19 cellular contexts compared by ENCODE assay signal in the genomic region with DNA sequence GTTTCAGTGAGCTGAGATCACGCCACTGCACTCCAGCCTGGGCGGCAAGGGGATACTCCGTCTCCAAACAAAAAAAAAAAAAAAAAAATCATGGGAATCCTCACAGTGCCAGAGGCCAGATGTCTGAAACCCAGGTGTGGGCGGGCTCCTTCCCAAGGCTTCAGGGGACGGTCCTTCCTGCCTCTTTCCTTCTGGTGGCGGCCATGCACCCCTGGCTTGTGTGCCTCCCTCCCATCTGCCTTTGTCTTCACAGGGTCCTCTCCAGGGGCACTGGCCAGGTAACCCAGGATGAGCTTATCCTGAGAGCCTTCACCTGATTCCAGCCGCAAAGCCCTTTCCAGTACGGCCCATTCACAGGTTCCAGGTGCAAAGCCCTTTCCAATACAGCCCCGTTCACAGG. TPM values are rescaled to one million over a fixed set of nuclear protein-coding genes. Genes with fewer than 3 reads are reported as not detected.
DNase-seq lines count a peak whose midpoint lies in the region; ATAC-seq and TF ChIP-seq lines count a peak whose summit lies in the region.
"Had no signal": no experiment of that assay in that cellular context is flagged by ENCODE, and none has a peak within 500 bp of the region (broad histone marks: within the 10 kb centered on the region; RNA-seq: fewer than 3 reads in every experiment).

No MANE protein-coding gene starts in this region.

- TF ChIP-seq CTCF in H9 (conservative IDR thresholded peaks at IDR 0.05): no peak
- TF ChIP-seq CTCF in WTC11 (IDR thresholded peaks at IDR 0.05): no peak
- no peak for TF ChIP-seq CTCF in mucosa of descending colon (IDR thresholded peaks at IDR 0.05)
- TF ChIP-seq CTCF in testis (IDR thresholded peaks at IDR 0.05): no peak
- TF ChIP-seq CTCF in foreskin keratinocyte (conservative IDR thresholded peaks at IDR 0.05): no peak
- no peak for TF ChIP-seq CTCF in gastrocnemius medialis (IDR thresholded peaks at IDR 0.05 in 4 of 5, conservative IDR thresholded peaks at IDR 0.05 in 1 of 5)

- intact Hi-C loops in mucosa of descending colon (cut with DNase I, micrococcal nuclease): no loop called here
- intact Hi-C loops in testis (cut with DNase I; ENCODE audit: low total_unique reads): loop anchor here (5.0 kb wide), 1 partner anchor 432 kb away; no protein-coding TSS in a partner anchor
- intact Hi-C loops in gastrocnemius medialis (cut with DNase I; ENCODE audit: low total_unique reads): no loop called here

- no peak overlapping the region for H3K18ac ChIP-seq in H9 (ENCODE audit: insufficient read length, low read depth, low read length)

- no peak for TF ChIP-seq POLR2A in testis (IDR thresholded peaks at IDR 0.05)
- no peak for TF ChIP-seq POLR2A in gastrocnemius medialis (IDR thresholded peaks at IDR 0.05)

- no peak overlapping the region for H2BK5ac ChIP-seq in H9 (ENCODE audit: insufficient read length, low read length)

- no peaks in the 10 kb centered on the region for H3K79me2 ChIP-seq in H9 (ENCODE audit: insufficient read depth, low read length)

- H3K23me2 ChIP-seq in H9 (ENCODE audit: insufficient read length, low read depth, low read length, poor library complexity, severe bottlenecking): no peaks in the 10 kb centered on the region

- no peak overlapping the region for H4K5ac ChIP-seq in H9 (ENCODE audit: insufficient read length, low read depth, low read length)

- H4K20me1 ChIP-seq in H9 (ENCODE audit: control insufficient read depth, insufficient read depth, insufficient read length): no peaks in the 10 kb centered on the region

- H3K14ac ChIP-seq in H9 (ENCODE audit: insufficient read depth, low read length): no peak overlapping the region; the same call in 1 of the 2 replicates

- no peak overlapping the region for H3K56ac ChIP-seq in H9 (ENCODE audit: insufficient read length, low read depth, low read length)

- no peaks in the 10 kb centered on the region for H3K79me1 ChIP-seq in H9 (ENCODE audit: insufficient read depth, low read depth, low read length, poor library complexity, severe bottlenecking)

- in situ Hi-C loops in gastrocnemius medialis (cut with MboI; ENCODE audit: low sequenced_read_pairs in 4 of 4): no loop called here

- H3K23ac ChIP-seq in H9 (ENCODE audit: insufficient read length, low read depth, low read length): no peak overlapping the region

- H4K8ac ChIP-seq in H9 (replicated peaks; ENCODE audit: insufficient read length, low read depth, low read length): no peak overlapping the region

- H3K4me2 ChIP-seq in H9 (ENCODE audit: insufficient read depth, insufficient read length, low read length): no peak overlapping the region
- H3K4me2 ChIP-seq: KMS-11 had no signal

- H3K4me1 ChIP-seq in H9 (ENCODE audit: insufficient read depth, low read length) (no peaks in the 10 kb centered on the region), mucosa of descending colon (ENCODE audit: low read depth) (no peaks in the 10 kb centered on the region), testis (no peaks in the 10 kb centered on the region), foreskin keratinocyte (no peaks in the 10 kb centered on the region), gastrocnemius medialis (peaks cover 4 to 10% of the 10 kb centered on the region in 2 donors)
- H3K4me1 ChIP-seq: BE2C had no signal

- H2AFZ ChIP-seq in H9 (ENCODE audit: low read length): no peak overlapping the region

- H2BK12ac ChIP-seq in H9 (ENCODE audit: insufficient read length, low read depth, low read length): no peak overlapping the region

- no peak overlapping the region for H3T11ph ChIP-seq in H9 (ENCODE audit: low read length)

- H3K4me3 Mint-ChIP-seq in H9: no peak overlapping the region
- no peak overlapping the region for H3K4me3 Mint-ChIP-seq in WTC11

- H3K9me3 Mint-ChIP-seq in H9 (no peaks in the 10 kb centered on the region; a peak in 1 of 5 replicates), WTC11 (no peaks in the 10 kb centered on the region)

- H2BK20ac ChIP-seq in H9 (ENCODE audit: low read depth, low read length, poor library complexity, severe bottlenecking): no peak overlapping the region

- H4K91ac ChIP-seq in H9 (ENCODE audit: insufficient read length, low read depth, low read length): no peak overlapping the region

- no peak overlapping the region for H2BK120ac ChIP-seq in H9 (ENCODE audit: low read depth, low read length, poor library complexity, severe bottlenecking)

- H3K36me3 ChIP-seq in mucosa of descending colon (ENCODE audit: low read depth) (no peaks in the 10 kb centered on the region), testis (ENCODE audit: low read depth, missing control alignments) (no peaks in the 10 kb centered on the region), gastrocnemius medialis (no peaks in the 10 kb centered on the region)
- H3K36me3 ChIP-seq: BE2C had no signal

- H3K27me3 ChIP-seq in H9 (ENCODE audit: insufficient read depth, low read length) (no peaks in the 10 kb centered on the region), testis (no peaks in the 10 kb centered on the region), foreskin keratinocyte (no peaks in the 10 kb centered on the region), gastrocnemius medialis (no peaks in the 10 kb centered on the region)
- H3K27me3 ChIP-seq: BE2C had no signal

- no peak overlapping the region for H2BK15ac ChIP-seq in H9 (ENCODE audit: low read depth, low read length)

- peaks cover 4% of the 10 kb centered on the region for H3K27me3 Mint-ChIP-seq in H9 (ENCODE audit: low read depth)
- no peaks in the 10 kb centered on the region for H3K27me3 Mint-ChIP-seq in WTC11 (ENCODE audit: low read depth)

- no peak overlapping the region for H3K27ac ChIP-seq in H9 (ENCODE audit: insufficient read length, low read depth, low read length)
- H3K27ac ChIP-seq in testis: no peak overlapping the region
- no peak overlapping the region for H3K27ac ChIP-seq in foreskin keratinocyte
- H3K27ac ChIP-seq in gastrocnemius medialis: no peak overlapping the region
- H3K27ac ChIP-seq: KMS-11, RWPE1 had no signal

- no peak overlapping the region for H3K9ac ChIP-seq in H9 (ENCODE audit: extremely low read depth, insufficient read length, low read length)
- H3K9ac ChIP-seq: KMS-11 had no signal

- H3K27ac Mint-ChIP-seq in H9: peak overlapping the region in 1 of 3 experiments; percentile 35; a peak in 1 of 7 replicates
- H3K27ac Mint-ChIP-seq in WTC11: no peak overlapping the region

- POLR2A ChIA-PET in WTC11 (lab: Charles Lee): no interaction called here

- H3K4me3 ChIP-seq in mucosa of descending colon (no peak overlapping the region), testis (no peak overlapping the region), gastrocnemius medialis (no peak overlapping the region)

- ATAC-seq in WTC11: no peak
- ATAC-seq in mucosa of descending colon: no peak
- no peak for ATAC-seq in GM18511 (IDR thresholded peaks at IDR 0.05; ENCODE audit: unreplicated experiment)
- no peak for ATAC-seq in foreskin keratinocyte
- no peak for ATAC-seq in gastrocnemius medialis

- H3K9me3 ChIP-seq in H9 (ENCODE audit: control insufficient read depth, low read depth, low read length): no peaks in the 10 kb centered on the region
- H3K9me3 ChIP-seq in mucosa of descending colon: no peaks in the 10 kb centered on the region
- no peaks in the 10 kb centered on the region for H3K9me3 ChIP-seq in testis
- H3K9me3 ChIP-seq in gastrocnemius medialis: no peaks in the 10 kb centered on the region
- H3K9me3 ChIP-seq: BE2C had no signal

- H3K4me1 Mint-ChIP-seq in H9: peaks cover 7 to 11% of the 10 kb centered on the region in 2 experiments
- H3K4me1 Mint-ChIP-seq in WTC11: peaks cover 10% of the 10 kb centered on the region

- H3K4ac ChIP-seq in H9 (ENCODE audit: low read depth, low read length): no peak overlapping the region

- no peak overlapping the region for H2AK5ac ChIP-seq in H9 (ENCODE audit: insufficient read length, low read length)

- no peaks in the 10 kb centered on the region; a peak in 1 of 7 replicates for H3K36me3 Mint-ChIP-seq in H9 (ENCODE audit: insufficient read depth in 1 of 3, low read depth in 3 of 3)
- H3K36me3 Mint-ChIP-seq in WTC11: no peaks in the 10 kb centered on the region

- CTCF ChIA-PET in WTC11 (lab: Charles Lee): no interaction called here

- DNase-seq in H9: peak; percentile 24
- peak; percentile 5 for DNase-seq in WTC11 (ENCODE audit: low spot score)
- DNase-seq in mucosa of descending colon: peak in 2 of 3 donors; percentile 5 to 27
- DNase-seq in testis: peak; percentile 9
- DNase-seq in foreskin keratinocyte: no peak
- no peak for DNase-seq in gastrocnemius medialis
- DNase-seq: DMS53; GF-D8; NCI-H1092 treated with DMSO at 0.1 percent for 48 hours; NCI-H1436 treated with DMSO at 0.1 percent for 48 hours; NCI-H1930; NCI-H226; NCI-H524; NCI-H774; NK-92 treated with Interleukin-12 subunit alpha and Interleukin-12 subunit beta, amount 100 ng/mL, for 24 hours had no signal

- WGBS in H9 (ENCODE audit: extremely low coverage, insufficient read length, low lambda C conversion rate): no CpG with 5 or more reads among the region's 9 CpGs
- WGBS in testis, 2 donors: 94 to 98% methylated on average over 9 of the region's 9 CpGs

TF ChIP-seq in WTC11, 78 proteins besides CTCF, POLR2A, EP300 and RAD21 (continues in another document):
- TF ChIP-seq, protein P1, sequence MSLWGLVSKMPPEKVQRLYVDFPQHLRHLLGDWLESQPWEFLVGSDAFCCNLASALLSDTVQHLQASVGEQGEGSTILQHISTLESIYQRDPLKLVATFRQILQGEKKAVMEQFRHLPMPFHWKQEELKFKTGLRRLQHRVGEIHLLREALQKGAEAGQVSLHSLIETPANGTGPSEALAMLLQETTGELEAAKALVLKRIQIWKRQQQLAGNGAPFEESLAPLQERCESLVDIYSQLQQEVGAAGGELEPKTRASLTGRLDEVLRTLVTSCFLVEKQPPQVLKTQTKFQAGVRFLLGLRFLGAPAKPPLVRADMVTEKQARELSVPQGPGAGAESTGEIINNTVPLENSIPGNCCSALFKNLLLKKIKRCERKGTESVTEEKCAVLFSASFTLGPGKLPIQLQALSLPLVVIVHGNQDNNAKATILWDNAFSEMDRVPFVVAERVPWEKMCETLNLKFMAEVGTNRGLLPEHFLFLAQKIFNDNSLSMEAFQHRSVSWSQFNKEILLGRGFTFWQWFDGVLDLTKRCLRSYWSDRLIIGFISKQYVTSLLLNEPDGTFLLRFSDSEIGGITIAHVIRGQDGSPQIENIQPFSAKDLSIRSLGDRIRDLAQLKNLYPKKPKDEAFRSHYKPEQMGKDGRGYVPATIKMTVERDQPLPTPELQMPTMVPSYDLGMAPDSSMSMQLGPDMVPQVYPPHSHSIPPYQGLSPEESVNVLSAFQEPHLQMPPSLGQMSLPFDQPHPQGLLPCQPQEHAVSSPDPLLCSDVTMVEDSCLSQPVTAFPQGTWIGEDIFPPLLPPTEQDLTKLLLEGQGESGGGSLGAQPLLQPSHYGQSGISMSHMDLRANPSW (CRISPR knock-in tag; conservative IDR thresholded peaks at IDR 0.05; ENCODE audit: low read depth): no peak

RNA-seq across cellular contexts. Expression of a gene that starts 40.9 kb away (rescaled TPM):
- total RNA-seq in H9 (2021) (39.4 and 44.0 TPM in 2 replicates), WTC11 (2021) (37.2 to 41.5 TPM (median 40.4 TPM) in 3 replicates), mucosa of descending colon (10 to 100 TPM; 12.4 to 29.2 (median 15.4) TPM), testis (100 to 1,000 TPM; 244 to 479 TPM), foreskin keratinocyte (116 and 121 TPM in 2 replicates), gastrocnemius medialis (100 to 1,000 TPM; 112 to 188 (median 180) TPM)
- polyA plus RNA-seq in testis (ENCODE audit: insufficient read depth, low read depth, low replicate concordance) (74.2 TPM), foreskin keratinocyte (109 and 114 TPM in 2 replicates)

Comparison
In these comparisons a context has a peak if more than half of its experiments do, and no peak if none do; other contexts are left out.
1. DNase-seq: peak in H9 (single experiment), WTC11 (single experiment), mucosa of descending colon (2 of 3) and testis (single experiment); none in foreskin keratinocyte (0 of 2) and gastrocnemius medialis (0 of 2).